Comparison of ENCODE assay signal across 8 cellular contexts in the genomic region with DNA sequence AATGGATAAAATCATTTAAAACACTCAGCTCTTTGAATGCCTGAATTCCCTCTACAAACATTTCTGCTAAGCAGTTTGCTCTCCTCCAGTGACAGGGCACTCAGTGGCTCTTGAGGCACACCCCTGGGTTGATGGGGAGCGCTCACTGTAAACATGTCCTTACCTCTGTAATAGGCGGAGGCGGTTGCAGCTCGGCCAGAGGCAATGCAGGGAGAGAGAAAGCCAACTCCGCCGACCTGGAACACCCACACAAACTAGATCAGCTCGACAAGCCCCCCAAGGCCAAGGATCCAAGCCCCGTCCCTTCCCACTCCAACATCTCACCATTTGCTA. TPM values are rescaled to one million over a fixed set of nuclear protein-coding genes. Genes with fewer than 3 reads are reported as not detected.
DNase-seq lines count a peak whose midpoint lies in the region; ATAC-seq and TF ChIP-seq lines count a peak whose summit lies in the region.

No MANE protein-coding gene starts in this region.

- POLR2A ChIA-PET in activated CD4-positive, alpha-beta memory T cell treated with anti-CD3 and anti-CD28 coated beads for 36 hours (lab: Charles Lee): interaction anchor here (0.7 to 1.7 kb wide), 8 partner anchors 34 to 458 kb away, joined by 3 to 6 read pairs (median 4); a partner anchor contains a TSS

- TF ChIP-seq CTCF in heart right ventricle (IDR thresholded peaks at IDR 0.05): no peak
- TF ChIP-seq CTCF in sigmoid colon (IDR thresholded peaks at IDR 0.05): no peak

- H3K4me1 ChIP-seq in heart right ventricle: peaks cover 3 to 36% (median 26%) of the 10 kb centered on the region in 9 donors
- peaks cover 0 to 29% (median 24%) of the 10 kb centered on the region in 4 donors for H3K4me1 ChIP-seq in sigmoid colon

- H3K36me3 Mint-ChIP-seq in activated CD4-positive, alpha-beta memory T cell treated with anti-CD3 and anti-CD28 coated beads for 36 hours: peaks cover 15% of the 10 kb centered on the region

- no peak for TF ChIP-seq EP300 in sigmoid colon (IDR thresholded peaks at IDR 0.05)

- TF ChIP-seq POLR2A in sigmoid colon (IDR thresholded peaks at IDR 0.05): no peak

- H3K4me1 Mint-ChIP-seq in activated CD4-positive, alpha-beta memory T cell treated with anti-CD3 and anti-CD28 coated beads for 36 hours (ENCODE audit: low read depth): peaks cover 23% of the 10 kb centered on the region

- H3K4me3 Mint-ChIP-seq in activated CD4-positive, alpha-beta memory T cell treated with anti-CD3 and anti-CD28 coated beads for 36 hours: peak overlapping the region; percentile 100

- H3K27me3 ChIP-seq in heart right ventricle: no peaks in the 10 kb centered on the region
- H3K27me3 ChIP-seq in sigmoid colon: no peaks in the 10 kb centered on the region

- ATAC-seq in HG03064 (IDR thresholded peaks at IDR 0.05; ENCODE audit: low read depth, unreplicated experiment) (peak; percentile 21), heart right ventricle (peak; percentile 6 to 56 (median 30))

- CTCF ChIA-PET in activated CD4-positive, alpha-beta memory T cell treated with anti-CD3 and anti-CD28 coated beads for 36 hours (lab: Charles Lee): interaction anchor here (0.7 to 2.8 kb wide), 5 partner anchors 9 to 141 kb away, joined by 3 to 13 read pairs (median 4); a partner anchor contains a TSS

- H3K27ac ChIP-seq in heart right ventricle (peak overlapping the region in 9 of 10 donors; percentile 47 to 88 (median 78)), sigmoid colon (peak overlapping the region; percentile 82 to 85 (median 83))

- H3K9me3 ChIP-seq in heart right ventricle (no peaks in the 10 kb centered on the region), sigmoid colon (no peaks in the 10 kb centered on the region)

- peaks cover 0 to 40% (median 0%) of the 10 kb centered on the region in 9 donors for H3K36me3 ChIP-seq in heart right ventricle
- peaks cover 0 to 21% (median 2%) of the 10 kb centered on the region in 4 donors for H3K36me3 ChIP-seq in sigmoid colon

- H3K27ac Mint-ChIP-seq in activated CD4-positive, alpha-beta memory T cell treated with anti-CD3 and anti-CD28 coated beads for 36 hours: peak overlapping the region; percentile 89

- no peaks in the 10 kb centered on the region for H3K9me3 Mint-ChIP-seq in activated CD4-positive, alpha-beta memory T cell treated with anti-CD3 and anti-CD28 coated beads for 36 hours

- no peaks in the 10 kb centered on the region for H3K27me3 Mint-ChIP-seq in activated CD4-positive, alpha-beta memory T cell treated with anti-CD3 and anti-CD28 coated beads for 36 hours

- DNase-seq in stimulated activated CD4-positive, alpha-beta T cell treated with anti-CD3 and anti-CD28 coated beads, Interleukin-2, amount 100 ng/mL, for 4 hours (ENCODE audit: low read depth): peak; percentile 3
- no peak for DNase-seq in stimulated activated CD4-positive, alpha-beta T cell treated with anti-CD3 and anti-CD28 coated beads, Interleukin-12 subunit alpha, Interleukin-12 subunit beta, amount 100 ng/mL, for 4 hours
- no peak for DNase-seq in activated CD4-positive, alpha-beta memory T cell treated with anti-CD3 and anti-CD28 coated beads for 36 hours
- DNase-seq in heart right ventricle (no peak), sigmoid colon (no peak), SK-N-DZ (ENCODE audit: low spot score) (no peak), NCI-H1436 treated with DMSO at 0.1 percent for 48 hours (lab: John Stamatoyannopoulos, UW) (no peak)

- intact Hi-C loops in activated CD4-positive, alpha-beta memory T cell treated with anti-CD3 and anti-CD28 coated beads for 36 hours (cut with micrococcal nuclease): loop anchor here (1.0 to 10.0 kb wide), 5 partner anchors 34 to 331 kb away; a partner anchor contains a TSS
- intact Hi-C loops in heart right ventricle (cut with DNase I) (no loop called here), sigmoid colon (cut with DNase I) (loop anchor here (2.0 to 5.0 kb wide), 2 partner anchors 34 to 125 kb away; a partner anchor contains a TSS)

- 0% methylated on average over 8 of the region's 8 CpGs for WGBS in heart right ventricle, 2 donors
- 0 to 1% methylated on average over 8 of the region's 8 CpGs for WGBS in sigmoid colon, 2 donors

- H3K4me3 ChIP-seq in heart right ventricle (peak overlapping the region; percentile 78 to 98 (median 90)), sigmoid colon (peak overlapping the region; percentile 89 to 98 (median 92))

RNA-seq across cellular contexts. Expression of a gene that starts 0.3 kb away (rescaled TPM):
- total RNA-seq in activated CD4-positive, alpha-beta memory T cell treated with anti-CD3 and anti-CD28 coated beads for 36 hours: 10 to 100 TPM; 32.4 to 33.4 TPM
- 10 to 100 TPM; 14.6 to 23.0 (median 17.8) TPM for total RNA-seq in heart right ventricle
- polyA plus RNA-seq in heart right ventricle: 10 to 100 TPM; 10.5 to 12.9 TPM
- total RNA-seq in sigmoid colon: 10 to 100 TPM; 17.2 to 33.1 (median 19.7) TPM
- 10 to 100 TPM in 1 of 3 donors, 1 to 10 TPM in 2; 7.8 to 15.2 (median 9.5) TPM for polyA plus RNA-seq in sigmoid colon
- polyA plus RNA-seq in SK-N-DZ (2014; cell fraction: cytosol; rRNA removed): 45.8 and 48.2 TPM in 2 replicates
- 58.9 and 68.5 TPM in 2 replicates for polyA plus RNA-seq in SK-N-DZ (2014; cell fraction: nucleus; rRNA removed)

RNA-seq across cellular contexts. Expression of a gene that starts 33.9 kb away (rescaled TPM):
- 10 to 100 TPM; 55.5 to 60.3 TPM for total RNA-seq in activated CD4-positive, alpha-beta memory T cell treated with anti-CD3 and anti-CD28 coated beads for 36 hours
- 1 to 10 TPM in 2 of 10 donors, under 1 TPM in 6, not detected in 2; 0.13 to 9.3 (median 0.55) TPM for total RNA-seq in heart right ventricle
- under 1 TPM; 0.12 to 0.29 TPM for polyA plus RNA-seq in heart right ventricle
- total RNA-seq in sigmoid colon: under 1 TPM in 3 of 4 donors, not detected in 1; 0.36 to 0.55 (median 0.54) TPM
- polyA plus RNA-seq in sigmoid colon: 1 to 10 TPM; 1.8 to 9.8 (median 2.8) TPM
- polyA plus RNA-seq in SK-N-DZ (2014; cell fraction: cytosol; rRNA removed): 193 and 213 TPM in 2 replicates
- polyA plus RNA-seq in SK-N-DZ (2014; cell fraction: nucleus; rRNA removed): 219 and 238 TPM in 2 replicates

RNA-seq across cellular contexts. Expression of a gene that starts 34.4 kb away (rescaled TPM):
- 10 to 100 TPM; 62.9 to 65.8 TPM for total RNA-seq in activated CD4-positive, alpha-beta memory T cell treated with anti-CD3 and anti-CD28 coated beads for 36 hours
- total RNA-seq in heart right ventricle (10 to 100 TPM; 16.6 to 33.3 (median 22.7) TPM), sigmoid colon (10 to 100 TPM; 48.5 to 52.3 (median 50.5) TPM)
- polyA plus RNA-seq in heart right ventricle (10 to 100 TPM; 13.0 to 35.9 TPM), sigmoid colon (10 to 100 TPM; 13.4 to 30.5 (median 21.0) TPM)
- polyA plus RNA-seq in SK-N-DZ (2014; cell fraction: cytosol; rRNA removed): 89.0 and 94.3 TPM in 2 replicates
- 221 and 254 TPM in 2 replicates for polyA plus RNA-seq in SK-N-DZ (2014; cell fraction: nucleus; rRNA removed)

Comparison
In these comparisons a context has a peak if more than half of its experiments do, and no peak if none do; other contexts are left out.
1. RNA of a gene that starts 33.9 kb away (total RNA-seq): 55.5 to 60.3 TPM in activated CD4-positive, alpha-beta memory T cell treated with anti-CD3 and anti-CD28 coated beads for 36 hours; 0.36 to 0.55 TPM in sigmoid colon and 0.13 to 9.3 TPM in heart right ventricle; every median in the first group is over 4 times any median in the second.
2. intact Hi-C loops: an anchor here in activated CD4-positive, alpha-beta memory T cell treated with anti-CD3 and anti-CD28 coated beads for 36 hours (1.0 to 10.0 kb wide) and sigmoid colon (2.0 to 5.0 kb wide); none called in heart right ventricle.